ENCODE assay signal across 10 cellular contexts in genomic region chr1:225851810-225852209, GRCh38. TPM values are rescaled to one million over a fixed set of nuclear protein-coding genes. Genes with fewer than 3 reads are reported as not detected.
DNase-seq lines count a peak whose midpoint lies in the region; ATAC-seq, FAIRE-seq and TF ChIP-seq lines count a peak whose summit lies in the region.
"Had no signal": no experiment of that assay in that cellular context is flagged by ENCODE, and none has a peak within 500 bp of the region (broad histone marks: within the 10 kb centered on the region; RNA-seq: fewer than 3 reads in every experiment).

No MANE protein-coding gene starts in this region.

- peaks cover 20% of the 10 kb centered on the region for H3K4me1 ChIP-seq in DND-41 (ENCODE audit: insufficient read depth, low read length)
- peaks cover 58% of the 10 kb centered on the region for H3K4me1 ChIP-seq in GM12878 (ENCODE audit: control insufficient read depth, insufficient read depth, low read length)

- 0 out of 2 replicates have a peak, but pooled peaks cover 2% of the 10 kb centered on the region for H4K20me1 ChIP-seq in DND-41 (ENCODE audit: insufficient read depth, low read length)
- H4K20me1 ChIP-seq in GM12878 (ENCODE audit: control insufficient read depth, insufficient read depth): no peaks in the 10 kb centered on the region

- POLR2A ChIA-PET in GM12878 (lab: Charles Lee): interaction anchor here (1.0 kb wide), 1 partner anchor 15 kb away, joined by 3 read pairs; no protein-coding TSS in a partner anchor

- no peak overlapping the region for H2AFZ ChIP-seq in DND-41 (ENCODE audit: low read depth, low read length)
- H2AFZ ChIP-seq in GM12878 (ENCODE audit: control insufficient read depth, low read depth, low read length): no peak overlapping the region; the same call in 1 of the 2 replicates

- ATAC-seq in DND-41 (ENCODE audit: insufficient read depth, low read depth): peak; percentile 29; the same call in 1 of the 3 replicates
- peak; percentile 60 for ATAC-seq in GM19452 (IDR thresholded peaks at IDR 0.05; ENCODE audit: unreplicated experiment)
- ATAC-seq in HG03442 (IDR thresholded peaks at IDR 0.05; ENCODE audit: unreplicated experiment): peak; percentile 60
- peak; percentile 83 for ATAC-seq in GM12878
- ATAC-seq in HG03457 (IDR thresholded peaks at IDR 0.05; ENCODE audit: unreplicated experiment): no peak
- ATAC-seq: mucosa of descending colon had no signal

- no peak for FAIRE-seq in GM12878 (lab: Jason Lieb, UNC)

- SMC1A ChIA-PET in GM12878 (lab: Charles Lee; ENCODE audit: uncharacterized antibody, unreplicated experiment): interaction anchor here (1.6 to 1.9 kb wide), 2 partner anchors 31 to 74 kb away, joined by 8 to 9 read pairs; partner anchors contain the start of gene SRP9

- H3K27me3 ChIP-seq in DND-41 (ENCODE audit: insufficient read depth, low read length, poor library complexity) (no peaks in the 10 kb centered on the region), GM12878 (replicated peaks in 1 of 2; ENCODE audit: control insufficient read depth in 2 of 2, insufficient read depth in 2 of 2, low read length in 1 of 2) (no peaks in the 10 kb centered on the region)
- H3K27me3 ChIP-seq: cardiac muscle cell had no signal

- H3K4me3 ChIP-seq in DND-41 (ENCODE audit: low read depth in 1 of 2, low read length in 2 of 2): no peak overlapping the region
- no peak overlapping the region for H3K4me3 ChIP-seq in GM12878
- H3K4me3 ChIP-seq: cardiac muscle cell, mucosa of descending colon had no signal

- no peak for TF ChIP-seq POLR2A in GM12878 (IDR thresholded peaks at IDR 0.05; ENCODE audit: low read depth, low read length)

- TF ChIP-seq EP300 in GM12878 (IDR thresholded peaks at IDR 0.05; ENCODE audit: borderline replicate concordance in 1 of 2, control insufficient read depth in 1 of 2, low read depth in 2 of 2, low read length in 2 of 2): peak; percentile 58 to 69

- H3K27ac ChIP-seq in DND-41 (ENCODE audit: low read length) (no peak overlapping the region), GM12878 (ENCODE audit: control insufficient read depth, insufficient read depth) (peak overlapping the region; percentile 72)
- H3K27ac ChIP-seq: cardiac muscle cell had no signal

- no peak for TF ChIP-seq CTCF in DND-41 (IDR thresholded peaks at IDR 0.05; ENCODE audit: borderline replicate concordance, extremely low read depth, low read length, poor library complexity, severe bottlenecking)
- no peak for TF ChIP-seq CTCF in GM12878 (IDR thresholded peaks at IDR 0.05 in 2 of 3, conservative IDR thresholded peaks at IDR 0.05 in 1 of 3; ENCODE audit: control insufficient read depth in 2 of 3, extremely low read depth in 1 of 3, insufficient read depth in 1 of 3, low read depth in 3 of 3, low read length in 3 of 3)

- no peak for TF ChIP-seq RAD21 in GM12878 (IDR thresholded peaks at IDR 0.05; ENCODE audit: insufficient read depth, low read depth, low read length)

- RAD21 ChIA-PET in GM12878 (lab: Charles Lee; ENCODE audit: unreplicated experiment): interaction anchor here (1.3 to 1.5 kb wide), 2 partner anchors 30 to 72 kb away, joined by 3 read pairs; partner anchors contain the start of gene PYCR2

- DNase-seq in DND-41 (no peak), GM12878 (ENCODE audit: low read depth, low spot score) (peak; percentile 76), dedifferentiated amniotic fluid mesenchymal stem cell (ENCODE audit: extremely low spot score) (no peak), NCI-H146 treated with DMSO at 0.1 percent for 48 hours (lab: John Stamatoyannopoulos, UW; ENCODE audit: unreplicated experiment) (no peak), COLO829 (ENCODE audit: low spot score) (no peak)

- no peak overlapping the region for H3K9ac ChIP-seq in DND-41 (ENCODE audit: low read depth, low read length)
- H3K9ac ChIP-seq in GM12878 (ENCODE audit: control insufficient read depth, insufficient read depth, low read length): no peak overlapping the region

- H3K9me3 ChIP-seq in DND-41 (ENCODE audit: insufficient read depth, low read length, severe bottlenecking) (no peaks in the 10 kb centered on the region), GM12878 (replicated peaks; ENCODE audit: control insufficient read depth, insufficient read depth, low read length) (no peaks in the 10 kb centered on the region)
- H3K9me3 ChIP-seq: mucosa of descending colon had no signal

- H3K36me3 ChIP-seq in DND-41 (ENCODE audit: insufficient read depth, low read length) (peaks cover 2% of the 10 kb centered on the region), GM12878 (ENCODE audit: control insufficient read depth in 2 of 2, insufficient read depth in 2 of 2, low read length in 1 of 2) (peaks cover 0 to 21% of the 10 kb centered on the region in 2 experiments; a peak in 2 of 4 replicates)

- H3K79me2 ChIP-seq in DND-41 (ENCODE audit: insufficient read depth, low read length): no peaks in the 10 kb centered on the region
- no peaks in the 10 kb centered on the region for H3K79me2 ChIP-seq in GM12878 (ENCODE audit: control insufficient read depth, insufficient read depth, low read length)

- H3K4me2 ChIP-seq in DND-41 (ENCODE audit: insufficient read depth, low read length): no peak overlapping the region
- H3K4me2 ChIP-seq in GM12878 (ENCODE audit: control insufficient read depth, insufficient read depth): no peak overlapping the region; the same call in 1 of the 2 replicates

- BruUV-seq in GM12878 (replicated peaks; lab: Mats Ljungman, UMichigan): no TSS peak

- WGBS in GM12878 (ENCODE audit: insufficient coverage, insufficient replicate concordance, low lambda C conversion rate, missing lambda C conversion rate): 4% methylated on average over 5 of the region's 5 CpGs

- in situ Hi-C loops in GM12878 (cut with MboI): no loop called here

- intact Hi-C loops in GM12878 (cut with micrococcal nuclease; ENCODE audit: unreplicated experiment): loop anchor here (5.0 kb wide), 1 partner anchor 60 kb away; no protein-coding TSS in a partner anchor

- CTCF ChIA-PET in GM12878 (lab: Yijun Ruan, JAX): interaction anchor here (0.9 to 1.2 kb wide), 3 partner anchors 34 to 80 kb away, joined by 3 to 4 read pairs (median 3); no protein-coding TSS in a partner anchor

RNA-seq across cellular contexts. Expression of gene TMEM63A, which starts 30.4 kb away (rescaled TPM):
- 302 and 309 TPM in 2 replicates for total RNA-seq in GM12878 (2013; cell fraction: nucleolus; rRNA removed)
- total RNA-seq in GM12878 (2014; rRNA removed): 12.0 TPM in 2 replicates
- 8.7 and 10.4 TPM in 2 replicates for total RNA-seq in GM12878 (2014; rRNA removed; fragmentation: Illumina TruSeq; extraction: Trizol)
- total RNA-seq in GM12878 (2021): 27.6 and 31.8 TPM in 2 replicates
- polyA plus RNA-seq in GM12878 (2011; ENCODE audit: low read depth): 9.4 TPM
- 21.0 and 33.5 TPM in 2 replicates for polyA plus RNA-seq in GM12878 (2011; rRNA removed)
- polyA plus RNA-seq in GM12878 (2011; cell fraction: cytosol; rRNA removed): 18.1 and 18.5 TPM in 2 replicates
- polyA plus RNA-seq in GM12878 (2011; cell fraction: nucleus; rRNA removed): 203 and 271 TPM in 2 replicates
- 18.2 and 27.5 TPM in 2 replicates for polyA plus RNA-seq in GM12878 (2012)
- 19.6 and 20.1 TPM in 2 replicates for polyA plus RNA-seq in GM12878 (2014; fragmentation: Illumina TruSeq; extraction: Trizol)
- polyA plus RNA-seq in GM12878 (2014; fragmentation: Nextera tagmentation; extraction: Ambion mirVana): 1 to 10 TPM; 1.3 to 1.8 TPM
- polyA plus RNA-seq in GM12878 (2014; rRNA removed): 17.2 and 20.2 TPM in 2 replicates
- 10 to 100 TPM; 14.4 to 15.9 TPM for polyA plus RNA-seq in GM12878 (2016; fragmentation: Nextera tagmentation; extraction: Ambion mirVana)
- polyA minus RNA-seq in GM12878 (2011; rRNA and poly(A)+ RNA removed): 37.9 and 46.4 TPM in 2 replicates
- 7.7 and 11.4 TPM in 2 replicates for polyA minus RNA-seq in GM12878 (2011; cell fraction: cytosol; rRNA and poly(A)+ RNA removed)
- polyA minus RNA-seq in GM12878 (2011; cell fraction: nucleus; rRNA and poly(A)+ RNA removed): 61.2 and 88.9 TPM in 2 replicates

RNA-seq across cellular contexts. Expression of gene LEFTY1, which starts 37.1 kb away (rescaled TPM):
- not detected in 2 replicates for total RNA-seq in GM12878 (2013; cell fraction: nucleolus; rRNA removed)
- total RNA-seq in GM12878 (2014; rRNA removed): 0.06 TPM in 1 of 2 replicates, not detected in the other
- total RNA-seq in GM12878 (2014; rRNA removed; fragmentation: Illumina TruSeq; extraction: Trizol): not detected in 2 replicates
- 0.27 TPM in 1 of 2 replicates, not detected in the other for total RNA-seq in GM12878 (2021)
- polyA plus RNA-seq in GM12878 (2011; ENCODE audit: low read depth): not detected
- not detected in 2 replicates for polyA plus RNA-seq in GM12878 (2011; rRNA removed)
- polyA plus RNA-seq in GM12878 (2011; cell fraction: cytosol; rRNA removed): 0.04 TPM in 1 of 2 replicates, not detected in the other
- 0.06 TPM in 1 of 2 replicates, not detected in the other for polyA plus RNA-seq in GM12878 (2011; cell fraction: nucleus; rRNA removed)
- 0.08 TPM in 1 of 2 replicates, not detected in the other for polyA plus RNA-seq in GM12878 (2012)
- not detected in 2 replicates for polyA plus RNA-seq in GM12878 (2014; fragmentation: Illumina TruSeq; extraction: Trizol)
- polyA plus RNA-seq in GM12878 (2014; fragmentation: Nextera tagmentation; extraction: Ambion mirVana): not detected
- polyA plus RNA-seq in GM12878 (2014; rRNA removed): 0.06 TPM in 1 of 2 replicates, not detected in the other
- polyA plus RNA-seq in GM12878 (2016; fragmentation: Nextera tagmentation; extraction: Ambion mirVana): not detected
- not detected in 2 replicates for polyA minus RNA-seq in GM12878 (2011; rRNA and poly(A)+ RNA removed)
- not detected in 2 replicates for polyA minus RNA-seq in GM12878 (2011; cell fraction: cytosol; rRNA and poly(A)+ RNA removed)
- not detected in 2 replicates for polyA minus RNA-seq in GM12878 (2011; cell fraction: nucleus; rRNA and poly(A)+ RNA removed)
- polyA plus RNA-seq: cardiac muscle cell had no signal

RNA-seq across cellular contexts. Expression of gene EPHX1, which starts 41.9 kb away (rescaled TPM):
- 1.2 and 3.3 TPM in 2 replicates for total RNA-seq in GM12878 (2013; cell fraction: nucleolus; rRNA removed)
- total RNA-seq in GM12878 (2014; rRNA removed) (0.73 and 1.0 TPM in 2 replicates), GM12878 (2014; rRNA removed; fragmentation: Illumina TruSeq; extraction: Trizol) (1.0 TPM in 2 replicates), GM12878 (2021) (2.6 and 2.9 TPM in 2 replicates)
- polyA plus RNA-seq in GM12878 (2011; ENCODE audit: low read depth): 1.4 TPM
- polyA plus RNA-seq in GM12878 (2011; rRNA removed) (0.29 and 0.69 TPM in 2 replicates), GM12878 (2014; fragmentation: Illumina TruSeq; extraction: Trizol) (1.4 and 1.6 TPM in 2 replicates), GM12878 (2014; fragmentation: Nextera tagmentation; extraction: Ambion mirVana) (not detected), GM12878 (2014; rRNA removed) (0.33 and 1.6 TPM in 2 replicates), GM12878 (2016; fragmentation: Nextera tagmentation; extraction: Ambion mirVana) (under 1 TPM; 0.64 to 0.83 TPM)
- 0.22 and 0.78 TPM in 2 replicates for polyA plus RNA-seq in GM12878 (2011; cell fraction: cytosol; rRNA removed)
- 1.1 and 1.2 TPM in 2 replicates for polyA plus RNA-seq in GM12878 (2011; cell fraction: nucleus; rRNA removed)
- 1.5 and 2.8 TPM in 2 replicates for polyA plus RNA-seq in GM12878 (2012)
- polyA minus RNA-seq in GM12878 (2011; rRNA and poly(A)+ RNA removed): 0.62 TPM in 1 of 2 replicates, not detected in the other
- not detected in 2 replicates for polyA minus RNA-seq in GM12878 (2011; cell fraction: cytosol; rRNA and poly(A)+ RNA removed)
- polyA minus RNA-seq in GM12878 (2011; cell fraction: nucleus; rRNA and poly(A)+ RNA removed): 0.86 and 0.97 TPM in 2 replicates
